In genomic region chr5:92703991-92704390, GRCh38 we compare ENCODE assay signal across 27 cellular contexts.
DNase-seq lines count a peak whose midpoint lies in the region; ATAC-seq, FAIRE-seq and TF ChIP-seq lines count a peak whose summit lies in the region.
"Had no signal": no experiment of that assay in that cellular context is flagged by ENCODE, and none has a peak within 500 bp of the region (broad histone marks: within the 10 kb centered on the region; RNA-seq: fewer than 3 reads in every experiment).

No MANE protein-coding gene starts in this region.

- no peak overlapping the region for H2AFZ ChIP-seq in PC-9

- H3K9me3 ChIP-seq in SJCRH30 (replicated peaks) (no peaks in the 10 kb centered on the region), PC-9 (ENCODE audit: insufficient read depth, low read depth) (no peaks in the 10 kb centered on the region)
- H3K9me3 ChIP-seq: A549, SJSA1 had no signal

- CTCF ChIA-PET in PC-9 (lab: Charles Lee) = no interaction called here

- no peak for ATAC-seq in HG02884 (IDR thresholded peaks at IDR 0.05; ENCODE audit: unreplicated experiment)
- ATAC-seq: A549, PC-3, Right ventricle myocardium inferior had no signal

- H3K36me3 ChIP-seq in SJCRH30 = no peaks in the 10 kb centered on the region
- H3K36me3 ChIP-seq in PC-9 (ENCODE audit: low read depth) = no peaks in the 10 kb centered on the region
- H3K36me3 ChIP-seq: SJSA1 had no signal

- intact Hi-C loops in PC-9 (cut with micrococcal nuclease; ENCODE audit: unreplicated experiment) = no loop called here

- DNase-seq in SJCRH30 (peak in 1 of 2 experiments; percentile 5), fibroblast of peridontal ligament (ENCODE audit: extremely low read depth) (peak; percentile 43), SW 1271 (lab: John Stamatoyannopoulos, UW) (no peak), NCI-H1092 treated with DMSO at 0.1 percent for 48 hours (lab: John Stamatoyannopoulos, UW) (no peak), PC-9 (no peak)
- DNase-seq: C1 segment of cervical spinal cord; CD4-positive, alpha-beta memory T cell; COR-L47; DMS53; GF-D8; KBM-7; MV-4-11; NCI-H2029; NCI-H446; NCI-H526; NCI-H82; NK-92 treated with Interleukin-12 subunit alpha and Interleukin-12 subunit beta, amount 100 ng/mL, for 24 hours; PC-3 had no signal

- POLR2A ChIA-PET in PC-9 (lab: Charles Lee; ENCODE audit: unreplicated experiment) = no interaction called here

- H3K4me1 ChIP-seq in SJCRH30 (peaks cover 20% of the 10 kb centered on the region), PC-9 (replicated peaks; ENCODE audit: insufficient read depth) (no peaks in the 10 kb centered on the region)
- H3K4me1 ChIP-seq: A549, SJSA1 had no signal

- no peaks in the 10 kb centered on the region for H3K9me2 ChIP-seq in PC-9 (ENCODE audit: insufficient read depth)

- BruUV-seq in PC-9 (replicated peaks; lab: Mats Ljungman, UMichigan) = no TSS peak

- H4K20me1 ChIP-seq in PC-9 (ENCODE audit: insufficient read depth) = no peaks in the 10 kb centered on the region

- no peak for TF ChIP-seq CTCF in PC-9 (conservative IDR thresholded peaks at IDR 0.05)

- no peaks in the 10 kb centered on the region for H3K79me2 ChIP-seq in PC-9 (ENCODE audit: low read depth)

- H3K4me2 ChIP-seq in PC-9 = no peak overlapping the region
- H3K4me2 ChIP-seq: A549 had no signal

- FAIRE-seq in G401.6 (lab: Jason Lieb, UNC) = peak; percentile 100
- FAIRE-seq: A549, GM12892, GM19239, H54, HTR-8/SVneo had no signal

- no peak overlapping the region for H3K4me3 ChIP-seq in SJCRH30
- no peak overlapping the region for H3K4me3 ChIP-seq in PC-9
- H3K4me3 ChIP-seq: A549, SJSA1 had no signal

- H3K27ac ChIP-seq in SJCRH30 = peak overlapping the region; percentile 60; the same call in 1 of the 2 replicates
- H3K27ac ChIP-seq in PC-9 = no peak overlapping the region
- H3K27ac ChIP-seq: A549, SJSA1 had no signal

- H3K27me3 ChIP-seq in SJCRH30 = no peaks in the 10 kb centered on the region
- no peaks in the 10 kb centered on the region for H3K27me3 ChIP-seq in PC-9 (ENCODE audit: insufficient read depth, low read depth)
- H3K27me3 ChIP-seq: SJSA1 had no signal

- no peaks in the 10 kb centered on the region for H3F3A ChIP-seq in PC-9 (ENCODE audit: insufficient read depth, low read depth)
